Comparison of ENCODE assay signal across 8 cellular contexts in the genomic region with DNA sequence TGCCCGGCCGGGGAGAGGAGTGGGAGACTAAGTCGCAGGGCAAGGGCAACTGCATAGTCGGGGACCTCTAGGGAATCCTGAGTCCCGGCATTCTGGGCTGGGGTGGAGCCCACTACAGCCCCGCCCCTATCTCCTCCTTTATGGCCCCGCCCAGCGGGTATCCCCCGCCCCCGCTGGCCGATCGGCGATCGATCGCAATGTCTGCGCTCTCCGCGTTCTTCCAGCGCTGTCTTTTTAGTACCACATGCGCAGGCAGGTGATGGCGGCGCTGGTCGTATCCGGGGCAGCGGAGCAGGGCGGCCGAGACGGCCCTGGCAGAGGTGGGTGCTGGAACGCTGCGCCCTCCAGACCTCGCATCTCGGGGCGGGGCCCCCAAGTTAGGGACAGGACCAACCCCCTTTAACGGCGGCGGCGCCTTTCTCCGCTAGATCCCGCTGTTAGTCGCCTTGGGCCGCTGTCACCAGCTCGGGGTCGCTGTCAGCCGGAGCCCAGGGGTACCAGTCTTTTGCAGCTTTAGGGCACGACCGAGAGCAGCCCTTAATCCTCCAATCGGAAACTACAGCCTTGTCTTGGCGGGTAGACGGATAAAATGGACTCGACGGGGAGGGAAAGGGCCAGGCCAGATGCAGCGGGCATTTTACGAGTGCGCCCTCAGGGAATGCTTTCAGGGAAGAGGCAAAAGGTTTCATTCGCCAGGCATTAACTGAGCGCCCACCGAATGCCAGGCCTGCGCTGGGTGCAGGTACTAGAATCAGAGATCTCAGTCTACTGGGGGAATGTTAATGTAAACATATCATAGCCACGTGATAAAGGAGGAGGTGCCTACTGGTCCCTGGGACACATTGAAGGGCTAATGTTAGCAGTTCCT. TPM values are rescaled to one million over a fixed set of nuclear protein-coding genes. Genes with fewer than 3 reads are reported as not detected.
DNase-seq lines count a peak whose midpoint lies in the region; ATAC-seq and TF ChIP-seq lines count a peak whose summit lies in the region.

A gene (plus strand): TSS at position 243 of the 868 bp plus-strand sequence. CDS start 17 bp downstream, at position 260.

- peak within 1 kb of the TSS; percentile 82 for H3K27ac ChIP-seq in CD8-positive, alpha-beta memory T cell (ENCODE audit: low read depth, low read length)
- H3K27ac ChIP-seq in IMR-90 (ENCODE audit: insufficient read depth, low read length) (peak within 1 kb of the TSS; percentile 57), mucosa of rectum (ENCODE audit: low read depth in 2 of 2, low read length in 2 of 2) (peak within 1 kb of the TSS in 1 of 2 donors; percentile 32)

- peaks cover 5% of the 10 kb centered on the region for H3K27me3 ChIP-seq in CD8-positive, alpha-beta memory T cell (ENCODE audit: insufficient read depth, low read length, poor library complexity, severe bottlenecking)
- H3K27me3 ChIP-seq in IMR-90 (ENCODE audit: control insufficient read depth, insufficient read depth, low read length) (peaks cover 15% of the 10 kb centered on the region), mucosa of rectum (ENCODE audit: control insufficient read depth in 2 of 2, insufficient read depth in 2 of 2, low read length in 2 of 2) (peaks cover 10 to 12% of the 10 kb centered on the region in 2 donors)

- H3K27me3 Mint-ChIP-seq in CD8-positive, alpha-beta memory T cell: peaks cover 15 to 22% of the 10 kb centered on the region in 2 donors

- dilution Hi-C loops in IMR-90 (cut with HindIII; ENCODE audit: low sequenced_read_pairs, unreplicated experiment): no loop called here

- H2BK20ac ChIP-seq in IMR-90 (ENCODE audit: low read depth, low read length): no peak within 1 kb of the TSS

- POLR2A ChIA-PET in CD8-positive, alpha-beta memory T cell (lab: Charles Lee): interaction anchor here (0.6 to 1.1 kb wide), 3 partner anchors 10 to 426 kb away, joined by 3 read pairs; a partner anchor contains a TSS
- POLR2A ChIA-PET in IMR-90 (lab: Charles Lee; ENCODE audit: unreplicated experiment): no interaction called here

- H2BK120ac ChIP-seq in IMR-90 (ENCODE audit: low read depth, low read length): peak within 1 kb of the TSS; percentile 13; the same call in 1 of the 2 replicates

- ATAC-seq in GM21381 (IDR thresholded peaks at IDR 0.05; ENCODE audit: unreplicated experiment) (peak; percentile 60), IMR-90 (ENCODE audit: low read depth) (peak; percentile 75)

- peak within 1 kb of the TSS; percentile 19; the same call in 1 of the 2 replicates for H3K23ac ChIP-seq in IMR-90 (ENCODE audit: low read depth, low read length)

- peak within 1 kb of the TSS; percentile 72 for H2AK5ac ChIP-seq in IMR-90 (ENCODE audit: low read depth, low read length)

- no TSS peak for BruUV-seq in IMR-90 (replicated peaks; lab: Mats Ljungman, UMichigan)

- peaks cover 3% of the 10 kb centered on the region; the same call in 1 of the 2 replicates for H4K20me1 ChIP-seq in IMR-90 (ENCODE audit: insufficient read depth, low read length)

- H2BK15ac ChIP-seq in IMR-90 (ENCODE audit: low read depth, low read length): no peak within 1 kb of the TSS; the same call in 2 of the 3 replicates

- H2BK5ac ChIP-seq in IMR-90 (ENCODE audit: low read depth, low read length, poor library complexity, severe bottlenecking): peak within 1 kb of the TSS; percentile 40

- no peaks in the 10 kb centered on the region for H3K9me3 ChIP-seq in CD8-positive, alpha-beta memory T cell (ENCODE audit: low read length)
- H3K9me3 ChIP-seq in IMR-90 (ENCODE audit: control insufficient read depth, insufficient read depth, low read length) (no peaks in the 10 kb centered on the region), mucosa of rectum (ENCODE audit: control insufficient read depth in 2 of 2, low read length in 2 of 2) (no peaks in the 10 kb centered on the region)

- peaks cover 17 to 44% of the 10 kb centered on the region in 2 experiments for H3K79me1 ChIP-seq in IMR-90 (ENCODE audit: low read depth in 1 of 2, low read length in 2 of 2)

- no peak for TF ChIP-seq CTCF in IMR-90 (conservative IDR thresholded peaks at IDR 0.05; ENCODE audit: low read depth, low read length)

- in situ Hi-C loops in IMR-90 (cut with MboI; ENCODE audit: low sequenced_read_pairs): loop anchor here (5.0 to 25.0 kb wide), 2 partner anchors 118 to 318 kb away; a partner anchor contains a TSS

- intact Hi-C loops in IMR-90 (cut with micrococcal nuclease): loop anchor here (1.0 to 5.0 kb wide), 2 partner anchors 148 to 453 kb away; no protein-coding TSS in a partner anchor

- TF ChIP-seq POLR2A in IMR-90 (IDR thresholded peaks at IDR 0.05; ENCODE audit: low read depth, low read length) (peak; percentile 68), erythroblast (IDR thresholded peaks at IDR 0.05; ENCODE audit: low read length) (peak; percentile 58)

- WGBS in IMR-90 (ENCODE audit: extremely low coverage in 2 of 2, insufficient read length in 1 of 2), 2 experiments: 0% methylated on average over 31 of the region's 59 CpGs; no CpG with 5 or more reads in 1 of the 2 experiments

- H4K8ac ChIP-seq in IMR-90 (ENCODE audit: low read depth in 2 of 2, low read length in 2 of 2): peak within 1 kb of the TSS; percentile 18 to 51; a peak in 2 of 4 replicates

- H3K4ac ChIP-seq in IMR-90 (ENCODE audit: low read depth, low read length): peak within 1 kb of the TSS; percentile 66

- no peak within 1 kb of the TSS; the same call in 1 of the 2 replicates for H4K5ac ChIP-seq in IMR-90 (ENCODE audit: low read depth, low read length)

- H2AK9ac ChIP-seq in IMR-90 (replicated peaks; ENCODE audit: low read depth, low read length, poor library complexity): peak within 1 kb of the TSS; percentile 86

- CTCF ChIA-PET in CD8-positive, alpha-beta memory T cell (lab: Charles Lee): interaction anchor here (1.4 to 1.6 kb wide), 2 partner anchors 126 to 215 kb away, joined by 3 to 4 read pairs; no protein-coding TSS in a partner anchor
- CTCF ChIA-PET in IMR-90 (lab: Yijun Ruan, JAX): interaction anchor here (0.6 kb wide), 1 partner anchor 138 kb away, joined by 4 read pairs; no protein-coding TSS in a partner anchor

- peaks cover 34% of the 10 kb centered on the region for H3K4me1 ChIP-seq in CD8-positive, alpha-beta memory T cell (ENCODE audit: insufficient read depth, low read length)
- H3K4me1 ChIP-seq in IMR-90 (ENCODE audit: control insufficient read depth, insufficient read depth, low read length) (peaks cover 15% of the 10 kb centered on the region), mucosa of rectum (ENCODE audit: control insufficient read depth in 2 of 2, insufficient read depth in 2 of 2, low read length in 2 of 2) (peaks cover 7 to 11% of the 10 kb centered on the region in 2 donors)

- H2AFZ ChIP-seq in IMR-90 (replicated peaks; ENCODE audit: low read length, poor library complexity): peak within 1 kb of the TSS; percentile 92

- DNase-seq in CD8-positive, alpha-beta memory T cell: peak; percentile 75 to 89 (median 79)
- peak; percentile 91 for DNase-seq in IMR-90
- peak; percentile 43 for DNase-seq in OCI-M2 (lab: John Stamatoyannopoulos, UW; ENCODE audit: unreplicated experiment)
- peak; percentile 85 for DNase-seq in activated T-cell treated with anti-CD3 and anti-CD28 coated beads, Interleukin-2, amount 50 U/mL, for 1 hour
- DNase-seq in erythroblast (lab: John Stamatoyannopoulos, UW): peak; percentile 90 to 93
- DNase-seq in stimulated activated CD8-positive, alpha-beta memory T cell treated with anti-CD3 and anti-CD28 coated beads, Interleukin-7, amount 100 ng/mL, for 1 hour (ENCODE audit: low read depth in 2 of 2): peak; percentile 68 to 79

- no peaks in the 10 kb centered on the region for H3K36me3 ChIP-seq in CD8-positive, alpha-beta memory T cell (ENCODE audit: insufficient read depth, low read length)
- peaks cover 4% of the 10 kb centered on the region; the same call in 1 of the 2 replicates for H3K36me3 ChIP-seq in IMR-90 (ENCODE audit: control insufficient read depth, insufficient read depth, low read length)
- H3K36me3 ChIP-seq in mucosa of rectum (ENCODE audit: control insufficient read depth in 2 of 2, insufficient read depth in 2 of 2, low read length in 2 of 2): peaks cover 5 to 6% of the 10 kb centered on the region in 2 donors

- peak within 1 kb of the TSS; percentile 70 for H3K4me2 ChIP-seq in IMR-90 (ENCODE audit: low read depth, low read length)

- peaks cover 0 to 26% (median 2%) of the 10 kb centered on the region in 3 donors for H3K36me3 Mint-ChIP-seq in CD8-positive, alpha-beta memory T cell

- H3K4me3 Mint-ChIP-seq in CD8-positive, alpha-beta memory T cell: peak within 1 kb of the TSS; percentile 90 to 98 (median 96)

- H3K9me3 Mint-ChIP-seq in CD8-positive, alpha-beta memory T cell: no peaks in the 10 kb centered on the region

- no peak within 1 kb of the TSS; the same call in 1 of the 2 replicates for H3K18ac ChIP-seq in IMR-90 (ENCODE audit: low read depth, low read length)

- peak within 1 kb of the TSS; percentile 49; the same call in 1 of the 2 replicates for H3K14ac ChIP-seq in IMR-90 (replicated peaks; ENCODE audit: low read depth, low read length)

- H3K9ac ChIP-seq in IMR-90 (ENCODE audit: low read depth, low read length) (peak within 1 kb of the TSS; percentile 70), mucosa of rectum (ENCODE audit: low read depth in 1 of 2, low read length in 2 of 2) (peak within 1 kb of the TSS; percentile 66 to 83)

- peak within 1 kb of the TSS; percentile 26; the same call in 1 of the 2 replicates for H3K56ac ChIP-seq in IMR-90 (ENCODE audit: extremely low read depth, insufficient read depth, low read length)

- peak within 1 kb of the TSS; percentile 27; the same call in 1 of the 2 replicates for H4K91ac ChIP-seq in IMR-90 (ENCODE audit: insufficient read depth, low read depth, low read length)

- peak within 1 kb of the TSS; percentile 83 to 96 (median 86) for H3K27ac Mint-ChIP-seq in CD8-positive, alpha-beta memory T cell

- TF ChIP-seq RAD21 in IMR-90 (IDR thresholded peaks at IDR 0.05; ENCODE audit: low read length): no peak

- peaks cover 25 to 46% (median 34%) of the 10 kb centered on the region in 3 donors for H3K4me1 Mint-ChIP-seq in CD8-positive, alpha-beta memory T cell

- H3K4me3 ChIP-seq in CD8-positive, alpha-beta memory T cell (ENCODE audit: low read length): peak within 1 kb of the TSS; percentile 99
- peak within 1 kb of the TSS; percentile 68 for H3K4me3 ChIP-seq in IMR-90 (ENCODE audit: insufficient read depth, low read depth, low read length)
- peak within 1 kb of the TSS; percentile 91 to 97 for H3K4me3 ChIP-seq in mucosa of rectum (ENCODE audit: low read length in 2 of 2)

- peaks cover 16% of the 10 kb centered on the region for H3K9me1 ChIP-seq in IMR-90 (ENCODE audit: insufficient read depth, low read length)

TF ChIP-seq in IMR-90, 13 proteins besides CTCF, POLR2A, EP300 and RAD21 (continues in another document):
- TF ChIP-seq SMC3 (IDR thresholded peaks at IDR 0.05; ENCODE audit: low read depth, low read length): 0 out of 2 replicates have a peak, but pooled peaks have one; percentile 49

RNA-seq across cellular contexts. Expression of the gene that starts here (rescaled TPM):
- total RNA-seq in CD8-positive, alpha-beta memory T cell: 10 to 100 TPM; 38.5 to 43.8 TPM
- polyA plus RNA-seq in CD8-positive, alpha-beta memory T cell: 33.2 TPM
- total RNA-seq in IMR-90 (2012; rRNA removed): 20.6 and 24.4 TPM in 2 replicates
- 49.9 and 51.9 TPM in 2 replicates for polyA plus RNA-seq in IMR-90 (2012; rRNA removed)
- 31.8 and 38.7 TPM in 2 replicates for polyA plus RNA-seq in IMR-90 (2012; cell fraction: cytosol; rRNA removed)
- polyA plus RNA-seq in IMR-90 (2012; cell fraction: nucleus; rRNA removed; ENCODE audit: low replicate concordance): 153 and 299 TPM in 2 replicates
